In the genomic region with DNA sequence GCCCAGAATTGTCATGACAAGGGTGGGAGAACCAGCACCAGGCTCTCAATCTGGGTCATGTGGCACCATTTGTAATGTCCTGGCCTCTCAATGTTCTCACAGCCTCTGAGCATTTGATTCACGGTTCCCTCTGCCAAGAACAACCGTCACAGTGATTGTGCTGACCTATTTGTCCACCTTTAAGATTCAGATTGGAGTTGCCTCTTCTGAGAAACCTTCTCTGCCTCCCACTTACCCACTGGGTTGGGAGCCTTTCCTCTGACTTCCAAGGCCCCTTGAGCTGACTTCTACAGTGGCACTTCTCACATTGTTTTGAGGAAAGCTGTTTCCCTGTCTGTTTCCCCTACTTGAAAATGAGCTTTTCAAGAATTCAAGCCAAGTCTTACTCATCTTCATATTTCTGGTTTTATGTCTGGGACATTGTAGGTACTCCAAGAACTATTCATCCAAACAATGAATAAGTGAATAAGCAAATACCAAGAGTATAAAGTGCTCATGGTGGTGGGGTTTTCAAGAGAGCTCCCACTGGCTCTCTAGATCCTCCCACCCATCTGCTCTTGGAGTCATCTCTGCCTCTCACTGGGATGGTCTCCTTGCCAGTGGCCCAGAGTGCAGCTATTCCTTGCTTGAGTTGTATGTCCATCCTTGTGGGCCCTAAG, we compare ENCODE assay signal across 13 cellular contexts.
A peak's percentile ranks its signal among the peaks of the same experiment; 100 is the strongest.
DNase-seq lines count a peak whose midpoint lies in the region; TF ChIP-seq lines count a peak whose summit lies in the region.
"Had no signal": no experiment of that assay in that cellular context is flagged by ENCODE, and none has a peak within 500 bp of the region (broad histone marks: within the 10 kb centered on the region; RNA-seq: fewer than 3 reads in every experiment).

No MANE protein-coding gene starts in this region.

- intact Hi-C loops in CD4-positive, alpha-beta memory T cell (cut with micrococcal nuclease), result no loop called here

- TF ChIP-seq CTCF in glutamatergic neuron (IDR thresholded peaks at IDR 0.05; ENCODE audit: partially characterized antibody, unreplicated experiment) (no peak), Peyer's patch (IDR thresholded peaks at IDR 0.05) (no peak), endothelial cell (IDR thresholded peaks at IDR 0.05; ENCODE audit: unreplicated experiment) (no peak)

- H3K36me3 Mint-ChIP-seq in glutamatergic neuron (ENCODE audit: unreplicated experiment) (peaks cover 5% of the 10 kb centered on the region), endothelial cell (ENCODE audit: low read depth, unreplicated experiment) (no peaks in the 10 kb centered on the region)
- H3K36me3 Mint-ChIP-seq in CD4-positive, alpha-beta memory T cell, result no peaks in the 10 kb centered on the region
- H3K36me3 Mint-ChIP-seq: CD4-positive, CD25-positive, alpha-beta regulatory T cell had no signal

- DNase-seq in GM03348 (ENCODE audit: low spot score), result peak; percentile 59
- peak; percentile 32 for DNase-seq in astrocyte of the hippocampus (ENCODE audit: low read depth, low spot score)
- no peak for DNase-seq in glutamatergic neuron
- no peak for DNase-seq in Peyer's patch
- no peak for DNase-seq in CD4-positive, alpha-beta memory T cell
- DNase-seq in endothelial cell (ENCODE audit: low spot score), result no peak
- DNase-seq in NCI-H1105 treated with DMSO at 0.1 percent for 48 hours (lab: John Stamatoyannopoulos, UW), result no peak
- DNase-seq: activated naive CD4-positive, alpha-beta T cell treated with anti-CD3 and anti-CD28 coated beads for 36 hours; CD4-positive, CD25-positive, alpha-beta regulatory T cell; GDM1; NCI-H2171 treated with DMSO at 0.1 percent for 48 hours had no signal

- H3K9me3 ChIP-seq in skeletal muscle tissue (ENCODE audit: control insufficient read depth in 3 of 3, low read length in 3 of 3) (no peaks in the 10 kb centered on the region), Peyer's patch (no peaks in the 10 kb centered on the region)
- H3K9me3 ChIP-seq in CD4-positive, alpha-beta memory T cell (ENCODE audit: control insufficient read depth in 1 of 2, low read length in 2 of 2), result no peaks in the 10 kb centered on the region

- H3K4me1 ChIP-seq in skeletal muscle tissue (ENCODE audit: control insufficient read depth in 3 of 3, insufficient read depth in 3 of 3, low read length in 3 of 3) (peaks cover 15 to 30% (median 19%) of the 10 kb centered on the region in 3 donors), Peyer's patch (no peaks in the 10 kb centered on the region)
- no peaks in the 10 kb centered on the region for H3K4me1 ChIP-seq in CD4-positive, alpha-beta memory T cell (ENCODE audit: insufficient read depth, low read length)

- H3K27ac Mint-ChIP-seq in glutamatergic neuron (ENCODE audit: unreplicated experiment) (peak overlapping the region; percentile 83), endothelial cell (ENCODE audit: unreplicated experiment) (no peak overlapping the region)
- H3K27ac Mint-ChIP-seq in CD4-positive, alpha-beta memory T cell, result no peak overlapping the region
- H3K27ac Mint-ChIP-seq: activated naive CD4-positive, alpha-beta T cell treated with anti-CD3 and anti-CD28 coated beads for 36 hours; CD4-positive, CD25-positive, alpha-beta regulatory T cell had no signal

- H3K27ac ChIP-seq in skeletal muscle tissue (ENCODE audit: low read depth, low read length), result peak overlapping the region; percentile 37
- H3K27ac ChIP-seq in Peyer's patch, result peak overlapping the region in 2 of 4 donors; percentile 46 to 57
- no peak overlapping the region for H3K27ac ChIP-seq in CD4-positive, alpha-beta memory T cell (ENCODE audit: low read depth, low read length)
- H3K27ac ChIP-seq: HL-60 had no signal

- H3K27me3 Mint-ChIP-seq in glutamatergic neuron (ENCODE audit: unreplicated experiment) (peaks cover 9% of the 10 kb centered on the region), endothelial cell (ENCODE audit: unreplicated experiment) (no peaks in the 10 kb centered on the region)
- peaks cover 9 to 13% of the 10 kb centered on the region in 2 donors for H3K27me3 Mint-ChIP-seq in CD4-positive, alpha-beta memory T cell

- peaks cover 64% of the 10 kb centered on the region for H3K4me1 Mint-ChIP-seq in glutamatergic neuron (ENCODE audit: low read depth, unreplicated experiment)
- H3K4me1 Mint-ChIP-seq in CD4-positive, alpha-beta memory T cell, result no peaks in the 10 kb centered on the region
- H3K4me1 Mint-ChIP-seq in endothelial cell (ENCODE audit: unreplicated experiment), result peaks cover 25% of the 10 kb centered on the region
- H3K4me1 Mint-ChIP-seq: CD4-positive, CD25-positive, alpha-beta regulatory T cell had no signal

- POLR2A ChIA-PET in CD4-positive, alpha-beta memory T cell (lab: Charles Lee; ENCODE audit: partially characterized antibody), result no interaction called here

- H3K4me3 Mint-ChIP-seq in glutamatergic neuron (ENCODE audit: unreplicated experiment) (peak overlapping the region; percentile 13), endothelial cell (ENCODE audit: unreplicated experiment) (no peak overlapping the region)
- no peak overlapping the region for H3K4me3 Mint-ChIP-seq in CD4-positive, alpha-beta memory T cell
- H3K4me3 Mint-ChIP-seq: activated naive CD4-positive, alpha-beta T cell treated with anti-CD3 and anti-CD28 coated beads for 36 hours; CD4-positive, CD25-positive, alpha-beta regulatory T cell had no signal

- H3K9ac ChIP-seq in skeletal muscle tissue (ENCODE audit: low read depth in 1 of 3, low read length in 3 of 3), result no peak overlapping the region

- H3K36me3 ChIP-seq in skeletal muscle tissue (ENCODE audit: control insufficient read depth in 3 of 3, insufficient read depth in 3 of 3, low read length in 3 of 3), result no peaks in the 10 kb centered on the region
- H3K36me3 ChIP-seq in Peyer's patch, result no peaks in the 10 kb centered on the region
- no peaks in the 10 kb centered on the region for H3K36me3 ChIP-seq in CD4-positive, alpha-beta memory T cell (ENCODE audit: insufficient read depth, low read length)

- H3K9me3 Mint-ChIP-seq in glutamatergic neuron (ENCODE audit: unreplicated experiment), result peaks cover 6% of the 10 kb centered on the region
- H3K9me3 Mint-ChIP-seq in CD4-positive, alpha-beta memory T cell, result peaks cover 0 to 2% (median 0%) of the 10 kb centered on the region in 8 donors
- H3K9me3 Mint-ChIP-seq in endothelial cell (ENCODE audit: unreplicated experiment), result no peaks in the 10 kb centered on the region
- H3K9me3 Mint-ChIP-seq: activated naive CD4-positive, alpha-beta T cell treated with anti-CD3 and anti-CD28 coated beads for 36 hours had no signal

- H3K27me3 ChIP-seq in skeletal muscle tissue (ENCODE audit: control insufficient read depth in 3 of 3, insufficient read depth in 3 of 3, low read length in 3 of 3), result no peaks in the 10 kb centered on the region
- no peaks in the 10 kb centered on the region for H3K27me3 ChIP-seq in Peyer's patch
- no peaks in the 10 kb centered on the region for H3K27me3 ChIP-seq in CD4-positive, alpha-beta memory T cell (ENCODE audit: insufficient read depth, low read length)

- CTCF ChIA-PET in CD4-positive, alpha-beta memory T cell (lab: Charles Lee; ENCODE audit: partially characterized antibody), result no interaction called here

- TF ChIP-seq POLR2A in Peyer's patch (IDR thresholded peaks at IDR 0.05), result no peak

- no peak overlapping the region for H3K4me3 ChIP-seq in skeletal muscle tissue (ENCODE audit: low read length in 3 of 3)
- H3K4me3 ChIP-seq in Peyer's patch, result no peak overlapping the region
- H3K4me3 ChIP-seq in CD4-positive, alpha-beta memory T cell (ENCODE audit: low read length in 2 of 2), result no peak overlapping the region

Comparison
In these comparisons a context has a peak if more than half of its experiments do, and no peak if none do; other contexts are left out.
1. DNase-seq: peak in GM03348 (single experiment) and astrocyte of the hippocampus (single experiment); none in glutamatergic neuron (single experiment), Peyer's patch (0 of 3), CD4-positive, alpha-beta memory T cell (0 of 5), endothelial cell (single experiment) and NCI-H1105 treated with DMSO at 0.1 percent for 48 hours (single experiment).